ENCODE assay signal across 13 cellular contexts in the genomic region with DNA sequence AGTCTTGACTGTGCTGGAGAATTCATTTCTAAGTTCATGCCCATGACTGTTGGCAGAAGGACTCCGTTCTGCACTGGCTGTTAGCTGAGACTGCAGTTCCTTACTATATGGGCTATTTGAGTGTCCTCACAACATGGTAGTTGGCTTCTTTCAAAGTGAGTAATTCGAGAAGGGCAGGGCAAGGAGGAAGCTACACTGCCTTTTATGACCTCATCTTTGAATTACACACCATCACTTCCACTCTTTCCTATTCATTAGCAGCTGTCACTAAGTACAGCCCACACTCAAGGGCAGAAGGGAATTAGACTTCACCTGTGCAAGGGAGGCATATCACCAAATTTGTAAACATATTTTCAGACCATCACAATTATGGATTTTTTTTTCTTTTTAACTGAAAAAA. TPM values are rescaled to one million over a fixed set of nuclear protein-coding genes. Genes with fewer than 3 reads are reported as not detected.
DNase-seq lines count a peak whose midpoint lies in the region; ATAC-seq and TF ChIP-seq lines count a peak whose summit lies in the region.
"Had no signal": no experiment of that assay in that cellular context is flagged by ENCODE, and none has a peak within 500 bp of the region (broad histone marks: within the 10 kb centered on the region; RNA-seq: fewer than 3 reads in every experiment).

No MANE protein-coding gene starts in this region.

- H3K9me3 ChIP-seq in RWPE2 (ENCODE audit: severe bottlenecking) (no peaks in the 10 kb centered on the region), uterus (no peaks in the 10 kb centered on the region)

- DNase-seq in NCI-H1105 treated with DMSO at 0.1 percent for 48 hours (lab: John Stamatoyannopoulos, UW) (peak; percentile 43), NCI-H1105 (lab: John Stamatoyannopoulos, UW) (no peak), MV-4-11 (lab: John Stamatoyannopoulos, UW) (peak; percentile 44), RWPE2 (ENCODE audit: low spot score) (no peak), left kidney (ENCODE audit: low read depth, low spot score) (peak; percentile 24), uterus (no peak), GM19238 (ENCODE audit: insufficient read length, low spot score) (no peak)
- DNase-seq in activated CD4-positive, alpha-beta T cell treated with anti-CD3 and anti-CD28 coated beads for 4 hours: no peak
- DNase-seq: left cardiac atrium; nucleus accumbens; Right ventricle myocardium superior; stimulated activated naive B cell treated with anti-CD40 and anti-IgM and Interleukin-4, amounts not matched to agents 10 μg/mL and 1 μg/mL and 100 μg/mL, for 72 hours had no signal

- TF ChIP-seq POLR2A in uterus (IDR thresholded peaks at IDR 0.05): no peak

- H3K4me1 ChIP-seq in RWPE2 (ENCODE audit: insufficient read depth, poor library complexity, severe bottlenecking): no peaks in the 10 kb centered on the region
- no peaks in the 10 kb centered on the region for H3K4me1 ChIP-seq in uterus

- no peak for TF ChIP-seq CTCF in RWPE2 (IDR thresholded peaks at IDR 0.05; ENCODE audit: poor library complexity, severe bottlenecking)
- TF ChIP-seq CTCF in uterus (IDR thresholded peaks at IDR 0.05): no peak

- peak; percentile 77 for ATAC-seq in RWPE2 (ENCODE audit: low read depth)
- ATAC-seq: left cardiac atrium; stimulated activated naive B cell treated with anti-CD40 and anti-IgM and Interleukin-4, amounts not matched to agents 10 μg/mL and 1 μg/mL and 100 μg/mL, for 72 hours had no signal

- H3K27ac ChIP-seq in RWPE2 (ENCODE audit: poor library complexity, severe bottlenecking): no peak overlapping the region
- H3K27ac ChIP-seq in uterus: no peak overlapping the region
- H3K27ac ChIP-seq: cardiac muscle cell had no signal

- H3K36me3 ChIP-seq in RWPE2 (ENCODE audit: low read depth) (no peaks in the 10 kb centered on the region), uterus (no peaks in the 10 kb centered on the region)
- H3K36me3 ChIP-seq: cardiac muscle cell had no signal

- intact Hi-C loops in uterus (cut with DNase I; ENCODE audit: low total_unique reads): no loop called here

- H3K27me3 ChIP-seq in RWPE2 (ENCODE audit: insufficient read depth, poor library complexity, severe bottlenecking) (no peaks in the 10 kb centered on the region), uterus (no peaks in the 10 kb centered on the region)
- H3K27me3 ChIP-seq: cardiac muscle cell had no signal

- H3K4me3 ChIP-seq in RWPE2 (ENCODE audit: severe bottlenecking): no peak overlapping the region
- no peak overlapping the region for H3K4me3 ChIP-seq in uterus
- H3K4me3 ChIP-seq: cardiac muscle cell had no signal

RNA-seq across cellular contexts. Expression of a gene that starts 55.9 kb away (rescaled TPM):
- 100 to 1,000 TPM in 3 of 4 donors, 10 to 100 TPM in 1; 35.0 to 465 (median 202) TPM for total RNA-seq in uterus

Comparison
In these comparisons a context has a peak if more than half of its experiments do, and no peak if none do; other contexts are left out.
1. DNase-seq: peak in NCI-H1105 treated with DMSO at 0.1 percent for 48 hours (single experiment), MV-4-11 (single experiment) and left kidney (single experiment); none in NCI-H1105 (single experiment), RWPE2 (single experiment), uterus (0 of 2), activated CD4-positive, alpha-beta T cell treated with anti-CD3 and anti-CD28 coated beads for 4 hours (0 of 2) and GM19238 (single experiment).